ENCODE assay signal across 22 cellular contexts in the genomic region with DNA sequence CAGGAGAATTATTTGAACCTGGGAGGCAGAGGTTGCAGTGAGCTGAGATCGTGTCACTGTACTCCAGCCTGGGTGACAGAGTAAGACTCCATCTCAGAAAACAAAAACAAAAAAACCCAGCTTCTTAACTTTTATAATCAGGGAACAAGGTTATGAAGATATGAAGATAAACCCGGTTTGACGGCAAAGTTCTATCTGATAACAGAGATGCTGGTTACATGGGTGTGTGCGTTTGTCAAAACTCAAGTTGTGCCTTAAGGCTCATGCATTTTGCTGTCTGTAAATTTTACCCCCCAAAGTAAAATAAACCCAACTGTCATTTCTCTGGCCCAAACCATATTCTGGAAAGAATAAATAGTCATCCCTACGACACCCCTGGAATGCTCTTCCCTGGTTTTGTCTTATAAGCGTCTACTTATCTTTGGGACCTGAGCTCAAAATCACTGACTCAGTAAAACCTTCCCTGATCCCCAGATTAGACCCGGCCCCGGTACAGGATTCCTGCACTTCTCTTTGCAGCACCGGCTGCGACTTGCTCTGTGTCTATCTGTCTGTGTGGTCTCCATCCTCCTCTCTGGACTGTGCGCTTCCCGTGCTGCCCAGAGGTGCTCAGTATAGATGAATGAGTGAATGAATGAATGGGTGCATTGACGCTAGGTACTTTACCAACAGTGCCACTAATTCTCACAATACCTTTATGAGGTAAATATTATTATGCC.
"Had no signal": no experiment of that assay in that cellular context is flagged by ENCODE, and none has a peak within 500 bp of the region (broad histone marks: within the 10 kb centered on the region; RNA-seq: fewer than 3 reads in every experiment).

No MANE protein-coding gene starts in this region.

- H3K4me1 ChIP-seq: right lobe of liver, testis had no signal

- DNase-seq: central memory CD4-positive, alpha-beta T cell; cortex of kidney; effector CD8-positive, alpha-beta T cell; esophagus squamous epithelium; foreskin fibroblast; heart left ventricle; hippocampal formation; left colon; left ventricle myocardium superior; mesenchymal stem cell; naive B cell; right lobe of liver; spleen; stimulated activated CD4-positive, alpha-beta T cell treated with anti-CD3 and anti-CD28 coated beads, Interleukin-15, amount 100 ng/mL, for 24 hours; stimulated activated CD4-positive, alpha-beta T cell treated with anti-CD3 and anti-CD28 coated beads, Interleukin-1b, Interleukin-23, amount 100 ng/mL, for 48 hours; stimulated activated CD4-positive, alpha-beta T cell treated with anti-CD3 and anti-CD28 coated beads, Interleukin-4, amount 100 ng/mL, for 24 hours; stimulated activated naive B cell treated with anti-CD40 and anti-IgM and Interleukin-4, amounts not matched to agents 10 μg/mL and 1 μg/mL and 100 μg/mL, for 72 hours; stimulated activated naive CD8-positive, alpha-beta T cell treated with anti-CD3 and anti-CD28 coated beads, Interleukin-15, amount 100 ng/mL, for 72 hours had no signal

- H3K27me3 ChIP-seq: dorsolateral prefrontal cortex, esophagus squamous epithelium, heart left ventricle, right lobe of liver, spleen, testis, tibial nerve had no signal

- H3K4me3 ChIP-seq: dorsolateral prefrontal cortex, esophagus squamous epithelium, heart left ventricle, lung, right lobe of liver, spleen, testis, tibial nerve had no signal

- H3K9me3 ChIP-seq: esophagus squamous epithelium, heart left ventricle, right lobe of liver, spleen, testis, tibial nerve had no signal

- H3K36me3 ChIP-seq: esophagus squamous epithelium, heart left ventricle, right lobe of liver, spleen had no signal

- H3K27ac ChIP-seq: esophagus squamous epithelium, heart left ventricle, right lobe of liver, spleen, testis, tibial nerve had no signal
